Comparison of ENCODE assay signal across 1 cellular context in the genomic region with DNA sequence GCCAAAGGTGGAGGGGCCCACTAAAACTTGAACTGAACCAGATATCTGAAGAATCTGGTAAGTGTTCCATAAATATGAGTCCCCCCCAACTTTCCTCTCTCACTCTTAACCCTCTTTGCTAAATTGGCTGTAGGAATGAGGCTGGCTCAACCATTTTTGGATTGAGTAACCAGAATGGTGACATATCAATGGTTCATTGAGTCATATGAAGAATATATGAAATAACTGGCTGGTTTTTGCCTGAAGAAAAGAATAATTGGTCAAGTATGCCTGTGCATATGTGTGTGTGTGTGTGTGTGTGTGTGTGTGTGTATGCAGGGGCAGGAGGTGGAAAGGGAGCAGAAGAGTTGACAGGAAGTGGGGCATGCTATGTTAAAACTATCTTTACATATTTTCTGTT.
TF ChIP-seq lines count a peak whose summit lies in the region.

No MANE protein-coding gene starts in this region.

TF ChIP-seq in GM12891, 5 proteins besides CTCF, POLR2A, EP300 and RAD21:
- no peak for TF ChIP-seq PAX5 (IDR thresholded peaks at IDR 0.05; ENCODE audit: insufficient read depth, low read length, severe bottlenecking)
- TF ChIP-seq POU2F2 (IDR thresholded peaks at IDR 0.05; ENCODE audit: low read depth, low read length) = no peak
- TF ChIP-seq SPI1 (IDR thresholded peaks at IDR 0.05; ENCODE audit: low read depth, low read length) = no peak
- no peak for TF ChIP-seq TAF1 (IDR thresholded peaks at IDR 0.05; ENCODE audit: low read depth, low read length)
- TF ChIP-seq POLR2AphosphoS5 (IDR thresholded peaks at IDR 0.05; ENCODE audit: low read depth, low read length) = no peak
TF ChIP-seq in GM12891: peak in this region for 0.
